In genomic region chr17:74864866-74865395, GRCh38 we compare ENCODE assay signal across 8 cellular contexts. TPM values are rescaled to one million over a fixed set of nuclear protein-coding genes. Genes with fewer than 3 reads are reported as not detected.
DNase-seq lines count a peak whose midpoint lies in the region; ATAC-seq and TF ChIP-seq lines count a peak whose summit lies in the region.

No MANE protein-coding gene starts in this region.

- POLR2A ChIA-PET in OCI-LY7 (lab: Charles Lee): interaction anchor here (0.8 to 1.4 kb wide), 4 partner anchors 9 to 88 kb away, joined by 3 to 7 read pairs (median 4); no protein-coding TSS in a partner anchor

- H3K4me2 ChIP-seq in OCI-LY7 (ENCODE audit: low read length): no peak overlapping the region

- DNase-seq in Ammon's horn (ENCODE audit: low spot score) (peak; percentile 86), GM19240 (ENCODE audit: insufficient read length, low spot score) (peak; percentile 65), OCI-LY7 (ENCODE audit: low spot score) (peak; percentile 79), activated T-cell treated with anti-CD3 and anti-CD28 coated beads for 1 hour (ENCODE audit: low read depth) (peak; percentile 63), natural killer cell (peak; percentile 70)
- DNase-seq in stimulated activated naive CD4-positive, alpha-beta T cell (lab: John Stamatoyannopoulos, UW): peak; percentile 34 to 69 (median 62)

- H3K9me3 Mint-ChIP-seq in natural killer cell: no peaks in the 10 kb centered on the region

- BruUV-seq in OCI-LY7 (replicated peaks; lab: Mats Ljungman, UMichigan): no TSS peak

- H4K20me1 ChIP-seq in OCI-LY7 (ENCODE audit: insufficient read depth, low read length): no peaks in the 10 kb centered on the region

- H3K4me1 Mint-ChIP-seq in natural killer cell: peaks cover 6 to 27% of the 10 kb centered on the region in 2 donors

- no peaks in the 10 kb centered on the region for H3K9me2 ChIP-seq in OCI-LY7 (ENCODE audit: insufficient read depth, low read length)

- H3K4me3 Mint-ChIP-seq in natural killer cell: peak overlapping the region; percentile 13

- ATAC-seq in esophagus mucosa (peak; percentile 43), natural killer cell (peak; percentile 74 to 90 (median 76)), GM19328 (IDR thresholded peaks at IDR 0.05; ENCODE audit: unreplicated experiment) (no peak)

- no peak overlapping the region for H3K27ac Mint-ChIP-seq in natural killer cell

- TF ChIP-seq CTCF in OCI-LY7 (conservative IDR thresholded peaks at IDR 0.05; ENCODE audit: low read length) (peak; percentile 100), natural killer cell (IDR thresholded peaks at IDR 0.05) (peak; percentile 88)

- H2AFZ ChIP-seq in OCI-LY7 (ENCODE audit: low read length): no peak overlapping the region

- H3K36me3 Mint-ChIP-seq in natural killer cell: no peaks in the 10 kb centered on the region

- H3K4me1 ChIP-seq in OCI-LY7 (ENCODE audit: insufficient read depth, low read length, poor library complexity, severe bottlenecking): peaks cover 18% of the 10 kb centered on the region

- peaks cover 0 to 23% of the 10 kb centered on the region in 2 donors for H3K27me3 Mint-ChIP-seq in natural killer cell (ENCODE audit: low read depth in 2 of 2)

- H3K9me3 ChIP-seq in OCI-LY7 (ENCODE audit: low read length): no peaks in the 10 kb centered on the region

- no peak overlapping the region for H3K27ac ChIP-seq in OCI-LY7 (ENCODE audit: low read depth, low read length, poor library complexity, severe bottlenecking)

- CTCF ChIA-PET in OCI-LY7 (lab: Charles Lee; ENCODE audit: unreplicated experiment): interaction anchor here (0.8 to 5.5 kb wide), 10 partner anchors 8 to 123 kb away, joined by 3 to 38 read pairs (median 3); partner anchors contain the start of gene FDXR

- H3K79me2 ChIP-seq in OCI-LY7 (ENCODE audit: insufficient read depth, low read depth, low read length): no peaks in the 10 kb centered on the region

- no peaks in the 10 kb centered on the region for H3K36me3 ChIP-seq in OCI-LY7 (ENCODE audit: insufficient read depth, low read length)

- intact Hi-C loops in OCI-LY7 (cut with micrococcal nuclease; ENCODE audit: unreplicated experiment): loop anchor here (2.0 kb wide), 1 partner anchor 120 kb away; no protein-coding TSS in a partner anchor
- intact Hi-C loops in natural killer cell (cut with micrococcal nuclease): loop anchor here (1.0 kb wide), 2 partner anchors 121 to 208 kb away; no protein-coding TSS in a partner anchor

- no peak overlapping the region for H3K4me3 ChIP-seq in OCI-LY7 (ENCODE audit: low read depth, low read length, poor library complexity, severe bottlenecking)

RNA-seq across cellular contexts. Expression of gene GRIN2C, which starts 5.2 kb away (rescaled TPM):
- 0.22 and 0.26 TPM in 2 replicates for total RNA-seq in OCI-LY7 (2014; rRNA removed; shearing (Covaris generic))
- total RNA-seq in OCI-LY7 (2022) (0.55 and 0.61 TPM in 2 replicates), esophagus mucosa (not detected), natural killer cell (not detected)

RNA-seq across cellular contexts. Expression of gene FDXR, which starts 7.9 kb away (rescaled TPM):
- 12.2 TPM in 2 replicates for total RNA-seq in OCI-LY7 (2014; rRNA removed; shearing (Covaris generic))
- total RNA-seq in OCI-LY7 (2022): 18.1 and 18.3 TPM in 2 replicates
- total RNA-seq in esophagus mucosa: 31.5 TPM
- total RNA-seq in natural killer cell: 1 to 10 TPM; 4.5 to 9.1 (median 7.8) TPM

RNA-seq across cellular contexts. Expression of gene FADS6, which starts 28.5 kb away (rescaled TPM):
- not detected in 2 replicates for total RNA-seq in OCI-LY7 (2014; rRNA removed; shearing (Covaris generic))
- not detected in 2 replicates for total RNA-seq in OCI-LY7 (2022)
- total RNA-seq in esophagus mucosa: 1.4 TPM
- total RNA-seq in natural killer cell: not detected

RNA-seq across cellular contexts. Expression of gene USH1G, which starts 58.1 kb away (rescaled TPM):
- total RNA-seq in OCI-LY7 (2014; rRNA removed; shearing (Covaris generic)): not detected in 2 replicates
- not detected in 2 replicates for total RNA-seq in OCI-LY7 (2022)
- total RNA-seq in esophagus mucosa: 6.4 TPM
- not detected for total RNA-seq in natural killer cell

RNA-seq across cellular contexts. Expression of gene OTOP2, which starts 59.1 kb away (rescaled TPM):
- not detected in 2 replicates for total RNA-seq in OCI-LY7 (2014; rRNA removed; shearing (Covaris generic))
- total RNA-seq in OCI-LY7 (2022) (not detected in 2 replicates), esophagus mucosa (0.36 TPM), natural killer cell (not detected)
